Comparison of ENCODE assay signal across 8 cellular contexts in genomic region chr18:49788327-49788908, GRCh38. TPM values are rescaled to one million over a fixed set of nuclear protein-coding genes. Genes with fewer than 3 reads are reported as not detected.
DNase-seq lines count a peak whose midpoint lies in the region; ATAC-seq, FAIRE-seq and TF ChIP-seq lines count a peak whose summit lies in the region.

No MANE protein-coding gene starts in this region.

- FAIRE-seq in islet of Langerhans (lab: Jason Lieb, UNC) = peak; percentile 58

- H3K9me2 ChIP-seq in SK-N-SH = no peaks in the 10 kb centered on the region

- H3K27me3 ChIP-seq in SK-N-SH (ENCODE audit: insufficient read depth) = no peaks in the 10 kb centered on the region

- ATAC-seq in GM21619 (IDR thresholded peaks at IDR 0.05; ENCODE audit: unreplicated experiment) = peak; percentile 60

- in situ Hi-C loops in Caki2 (cut with HindIII; ENCODE audit: low pct_unique_long_range_greater_than_20kb, low sequenced_read_pairs) = no loop called here

- POLR2A ChIA-PET in SK-N-SH (lab: Yijun Ruan, JAX) = no interaction called here

- peaks cover 0 to 6% of the 10 kb centered on the region in 2 experiments; a peak in 2 of 4 replicates for H3K4me1 ChIP-seq in SK-N-SH (ENCODE audit: control insufficient read depth in 1 of 2, insufficient read depth in 2 of 2, low read depth in 1 of 2, low read length in 1 of 2)

- H3F3A ChIP-seq in SK-N-SH (replicated peaks; ENCODE audit: insufficient read depth) = peaks cover 13% of the 10 kb centered on the region

- H3K4me3 ChIP-seq in SK-N-SH (ENCODE audit: low read depth in 2 of 2, low read length in 1 of 2) = peak overlapping the region in 1 of 2 experiments; percentile 20; a peak in 1 of 4 replicates

- no peak for TF ChIP-seq RAD21 in SK-N-SH (IDR thresholded peaks at IDR 0.05; ENCODE audit: low read length)

- H2AFZ ChIP-seq in SK-N-SH (ENCODE audit: low read depth) = no peak overlapping the region

- DNase-seq in Caki2 (ENCODE audit: low read depth) = peak; percentile 23
- no peak for DNase-seq in SK-N-SH
- DNase-seq in DMS153 (lab: John Stamatoyannopoulos, UW) = no peak
- no peak for DNase-seq in medulla oblongata (ENCODE audit: extremely low spot score)
- no peak for DNase-seq in SIG-M5 (lab: John Stamatoyannopoulos, UW)
- no peak for DNase-seq in NCI-H1694 (lab: John Stamatoyannopoulos, UW)

- H4K20me1 ChIP-seq in SK-N-SH (ENCODE audit: insufficient read depth) = no peaks in the 10 kb centered on the region

- peak overlapping the region in 1 of 2 experiments; percentile 50; a peak in 2 of 4 replicates for H3K27ac ChIP-seq in SK-N-SH (ENCODE audit: low read depth in 2 of 2, low read length in 1 of 2)

- WGBS in SK-N-SH (ENCODE audit: low lambda C conversion rate) = 59% methylated on average over 5 of the region's 5 CpGs

- H3K9ac ChIP-seq in SK-N-SH = peak overlapping the region; percentile 49

- peak overlapping the region; percentile 60 for H3K4me2 ChIP-seq in SK-N-SH

- TF ChIP-seq CTCF in SK-N-SH (IDR thresholded peaks at IDR 0.05) = no peak

- H3K9me3 ChIP-seq in SK-N-SH = no peaks in the 10 kb centered on the region

- H3K79me2 ChIP-seq in SK-N-SH (ENCODE audit: insufficient read depth) = no peaks in the 10 kb centered on the region

- CTCF ChIA-PET in SK-N-SH (lab: Yijun Ruan, JAX) = interaction anchor here (1.0 to 1.2 kb wide), 2 partner anchors 278 to 569 kb away, joined by 3 read pairs; no protein-coding TSS in a partner anchor

- TF ChIP-seq EP300 in SK-N-SH (IDR thresholded peaks at IDR 0.05; ENCODE audit: borderline replicate concordance in 1 of 2, low read depth in 1 of 2, low read length in 1 of 2) = no peak

- peaks cover 81 to 89% of the 10 kb centered on the region in 2 experiments for H3K36me3 ChIP-seq in SK-N-SH (replicated peaks in 1 of 2; ENCODE audit: control insufficient read depth in 1 of 2, insufficient read depth in 2 of 2, low read length in 1 of 2)

TF ChIP-seq in SK-N-SH, 30 proteins besides CTCF, POLR2A, EP300 and RAD21:
- TF ChIP-seq ELF1 (IDR thresholded peaks at IDR 0.05) (no peak), CHD2 (IDR thresholded peaks at IDR 0.05; ENCODE audit: low read length, partially characterized antibody) (no peak), REST (IDR thresholded peaks at IDR 0.05; ENCODE audit: low read depth, low read length) (no peak)
TF ChIP-seq in SK-N-SH: peak in this region for 0.

RNA-seq across cellular contexts. Expression of gene ACAA2, which starts 24.9 kb away (rescaled TPM):
- total RNA-seq in Caki2 (2014; rRNA removed; shearing (Covaris generic); ENCODE audit: low replicate concordance) = 73.9 and 76.4 TPM in 2 replicates
- 29.3 and 34.9 TPM in 2 replicates for polyA plus RNA-seq in SK-N-SH (2012; rRNA removed)
- 53.4 and 60.7 TPM in 2 replicates for polyA plus RNA-seq in SK-N-SH (2012; cell fraction: cytosol; rRNA removed)
- polyA plus RNA-seq in SK-N-SH (2012; cell fraction: nucleus; rRNA removed) = 28.1 and 33.0 TPM in 2 replicates
